ENCODE assay signal across 13 cellular contexts in the genomic region with DNA sequence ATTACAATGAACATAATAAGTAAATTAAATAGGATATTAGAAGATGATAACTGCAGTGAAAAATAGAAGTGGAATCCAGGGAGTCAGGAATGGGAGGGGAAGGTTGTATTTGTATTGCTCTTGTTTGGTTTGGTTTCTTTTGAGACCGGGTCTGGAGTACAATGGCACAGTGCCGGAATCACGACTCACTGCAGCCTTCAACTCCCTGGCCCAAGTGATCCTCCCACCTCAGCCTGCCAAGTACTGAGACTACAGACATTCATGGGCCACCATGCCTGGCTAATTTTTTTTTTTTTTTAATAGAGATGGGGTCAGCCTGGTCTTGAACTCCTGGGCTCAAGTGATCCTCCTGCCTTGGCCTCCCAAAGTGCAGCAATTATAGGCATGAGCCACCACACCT.
"Had no signal": no experiment of that assay in that cellular context is flagged by ENCODE, and none has a peak within 500 bp of the region (broad histone marks: within the 10 kb centered on the region; RNA-seq: fewer than 3 reads in every experiment).

No MANE protein-coding gene starts in this region.

- H3K4me1 Mint-ChIP-seq: central memory CD8-positive, alpha-beta T cell; stimulated activated naive CD8-positive, alpha-beta T cell treated with anti-CD3 and anti-CD28 coated beads, Interleukin-15, amount 100 ng/mL, for 72 hours; WTC11 had no signal

- H3K4me3 Mint-ChIP-seq: brain; central memory CD8-positive, alpha-beta T cell; neural crest cell; stimulated activated naive CD8-positive, alpha-beta T cell treated with anti-CD3 and anti-CD28 coated beads, Interleukin-15, amount 100 ng/mL, for 72 hours; WTC11 had no signal

- H3K9me3 Mint-ChIP-seq: activated naive CD4-positive, alpha-beta T cell treated with anti-CD3 and anti-CD28 coated beads, Interleukin-2, amount 50 U/mL, for 72 hours; brain; central memory CD8-positive, alpha-beta T cell; neural crest cell; stimulated activated naive CD8-positive, alpha-beta T cell treated with anti-CD3 and anti-CD28 coated beads, Interleukin-15, amount 100 ng/mL, for 72 hours; WTC11 had no signal

- DNase-seq: activated effector memory CD4-positive, alpha-beta T cell treated with Interleukin-2 at 50 U/mL for 16 hours; cortex of kidney; effector CD4-positive, alpha-beta T cell; stimulated activated naive CD8-positive, alpha-beta T cell treated with anti-CD3 and anti-CD28 coated beads, Interleukin-15, amount 100 ng/mL, for 72 hours; T-helper 2 cell had no signal

- H3K27me3 Mint-ChIP-seq: brain; central memory CD8-positive, alpha-beta T cell; stimulated activated naive CD8-positive, alpha-beta T cell treated with anti-CD3 and anti-CD28 coated beads, Interleukin-15, amount 100 ng/mL, for 72 hours had no signal

- H3K4me1 ChIP-seq: gastroesophageal sphincter, prostate gland had no signal

- H3K27ac Mint-ChIP-seq: WTC11 had no signal

- H3K27me3 ChIP-seq: gastroesophageal sphincter, right lobe of liver had no signal

- H3K4me3 ChIP-seq: gastroesophageal sphincter, prostate gland, right lobe of liver had no signal

- H3K27ac ChIP-seq: gastroesophageal sphincter, prostate gland, right lobe of liver had no signal

- H3K9me3 ChIP-seq: gastroesophageal sphincter, prostate gland, right lobe of liver had no signal

- ATAC-seq: activated naive CD4-positive, alpha-beta T cell treated with anti-CD3 and anti-CD28 coated beads, Interleukin-2, amount 50 U/mL, for 72 hours; gastroesophageal sphincter; stimulated activated naive CD8-positive, alpha-beta T cell treated with anti-CD3 and anti-CD28 coated beads, Interleukin-15, amount 100 ng/mL, for 72 hours; WTC11 had no signal
